Comparison of ENCODE assay signal across 1 cellular context in genomic region chr5:76372320-76373054, GRCh38.
TF ChIP-seq lines count a peak whose summit lies in the region.

No MANE protein-coding gene starts in this region.

TF ChIP-seq in K562, 482 proteins besides CTCF, POLR2A, EP300 and RAD21 (continued from another document and continues in another):
- peak in 1 of 2 experiments; percentile 74; a peak in 2 of 4 replicates for TF ChIP-seq ZMIZ1 (IDR thresholded peaks at IDR 0.05; ENCODE audit: low read depth in 2 of 2, low read length in 2 of 2)
- no peak for TF ChIP-seq SAFB (IDR thresholded peaks at IDR 0.05; ENCODE audit: borderline replicate concordance, low read depth, low read length)
- peak; percentile 25; the same call in 1 of the 2 replicates for TF ChIP-seq PHB2 (IDR thresholded peaks at IDR 0.05; ENCODE audit: low read depth)
- TF ChIP-seq TEAD1 (CRISPR knock-in tag; IDR thresholded peaks at IDR 0.05), result peak in 1 of 2 experiments; percentile 70; a peak in 2 of 4 replicates
- no peak for TF ChIP-seq RFX7 (CRISPR knock-in tag; IDR thresholded peaks at IDR 0.05)
- peak; percentile 82; the same call in 1 of the 2 replicates for TF ChIP-seq NCOA1 (IDR thresholded peaks at IDR 0.05; ENCODE audit: low read depth)
- peak; percentile 48; the same call in 1 of the 2 replicates for TF ChIP-seq PML (IDR thresholded peaks at IDR 0.05; ENCODE audit: low read length)
- TF ChIP-seq PREB (CRISPR knock-in tag; IDR thresholded peaks at IDR 0.05), result no peak
- no peak for TF ChIP-seq ZNF740 (CRISPR knock-in tag; IDR thresholded peaks at IDR 0.05)
- no peak for TF ChIP-seq ZNF740 (tag; IDR thresholded peaks at IDR 0.05)
- 0 out of 2 replicates have a peak, but pooled peaks have one; percentile 31 for TF ChIP-seq RERE (CRISPR knock-in tag; IDR thresholded peaks at IDR 0.05; ENCODE audit: borderline replicate concordance)
- no peak for TF ChIP-seq ZBTB43 (CRISPR knock-in tag; IDR thresholded peaks at IDR 0.05)
- peak in 1 of 3 experiments; percentile 38 for TF ChIP-seq YY1 (IDR thresholded peaks at IDR 0.05; ENCODE audit: borderline replicate concordance in 1 of 3, control insufficient read depth in 1 of 3, extremely low read depth in 1 of 3, insufficient read depth in 3 of 3, insufficient read length in 1 of 3, insufficient replicate concordance in 2 of 3, low read depth in 1 of 3, low read length in 2 of 3)
- TF ChIP-seq ZNF143 (CRISPR knock-in tag; IDR thresholded peaks at IDR 0.05), result no peak
- TF ChIP-seq TFE3 (CRISPR knock-in tag; IDR thresholded peaks at IDR 0.05), result no peak
- no peak for TF ChIP-seq ZZZ3 (IDR thresholded peaks at IDR 0.05)
- TF ChIP-seq HMG20B (CRISPR knock-in tag; IDR thresholded peaks at IDR 0.05), result no peak
- TF ChIP-seq ZNF57 (CRISPR knock-in tag; IDR thresholded peaks at IDR 0.05), result no peak
- TF ChIP-seq EGR1 (conservative IDR thresholded peaks at IDR 0.05), result no peak; the same call in 1 of the 2 replicates
- TF ChIP-seq TAF9B (IDR thresholded peaks at IDR 0.05; ENCODE audit: partially characterized antibody), result peak; percentile 84
- TF ChIP-seq SMAD1 (IDR thresholded peaks at IDR 0.05; ENCODE audit: low read depth, low read length, partially characterized antibody), result no peak
- TF ChIP-seq SRSF3 (IDR thresholded peaks at IDR 0.05; ENCODE audit: insufficient read depth, low read length), result no peak
- no peak for TF ChIP-seq MECOM (CRISPR knock-in tag; IDR thresholded peaks at IDR 0.05)
- peak; percentile 77 for TF ChIP-seq HMGN3 (IDR thresholded peaks at IDR 0.05; ENCODE audit: borderline replicate concordance, extremely low read depth, insufficient read length, low read depth, low read length)
- TF ChIP-seq HES1 (IDR thresholded peaks at IDR 0.05; ENCODE audit: low read depth), result 0 out of 2 replicates have a peak, but pooled peaks have one; percentile 50
- no peak for TF ChIP-seq SRSF9 (IDR thresholded peaks at IDR 0.05; ENCODE audit: borderline replicate concordance, low read depth, low read length)
- TF ChIP-seq BRD9 (IDR thresholded peaks at IDR 0.05; ENCODE audit: low read depth, partially characterized antibody), result peak; percentile 57
- TF ChIP-seq CBX2 (IDR thresholded peaks at IDR 0.05; ENCODE audit: insufficient read depth, low read length, poor library complexity, severe bottlenecking), result no peak
- TF ChIP-seq NFRKB (IDR thresholded peaks at IDR 0.05; ENCODE audit: low read depth), result peak; percentile 71
- no peak for TF ChIP-seq THAP12 (CRISPR knock-in tag; IDR thresholded peaks at IDR 0.05)
- TF ChIP-seq MTA2 (IDR thresholded peaks at IDR 0.05; ENCODE audit: low read depth), result peak; percentile 74; the same call in 1 of the 2 replicates
- TF ChIP-seq ZBTB17 (CRISPR knock-in tag; IDR thresholded peaks at IDR 0.05), result no peak
- no peak for TF ChIP-seq MLX (CRISPR knock-in tag; conservative IDR thresholded peaks at IDR 0.05)
- no peak for TF ChIP-seq PTBP1 (IDR thresholded peaks at IDR 0.05; ENCODE audit: low read depth, low read length)
- TF ChIP-seq ETS2 (tag; IDR thresholded peaks at IDR 0.05; ENCODE audit: borderline replicate concordance, poor library complexity, severe bottlenecking), result no peak
- TF ChIP-seq GMEB1 (CRISPR knock-in tag; IDR thresholded peaks at IDR 0.05), result no peak
- TF ChIP-seq SRSF1 (IDR thresholded peaks at IDR 0.05; ENCODE audit: low read depth, low read length), result no peak
- TF ChIP-seq KHSRP (IDR thresholded peaks at IDR 0.05), result no peak
